ENCODE assay signal across 9 cellular contexts in genomic region chr9:88173378-88173999, GRCh38. TPM values are rescaled to one million over a fixed set of nuclear protein-coding genes. Genes with fewer than 3 reads are reported as not detected.
A peak's percentile ranks its signal among the peaks of the same experiment; 100 is the strongest.
DNase-seq lines count a peak whose midpoint lies in the region; ATAC-seq and TF ChIP-seq lines count a peak whose summit lies in the region.
"Had no signal": no experiment of that assay in that cellular context is flagged by ENCODE, and none has a peak within 500 bp of the region (broad histone marks: within the 10 kb centered on the region; RNA-seq: fewer than 3 reads in every experiment).

No MANE protein-coding gene starts in this region.

- H3K27ac ChIP-seq in sigmoid colon, result no peak overlapping the region

- TF ChIP-seq POLR2A in sigmoid colon (IDR thresholded peaks at IDR 0.05), result no peak

- in situ Hi-C loops in ACHN (cut with HindIII; ENCODE audit: low pct_ligation_motif_present, low pct_unique_long_range_greater_than_20kb, low sequenced_read_pairs) (no loop called here), GM13976 (cut with MboI; ENCODE audit: low sequenced_read_pairs, unreplicated experiment) (no loop called here)

- H3K4me1 ChIP-seq in sigmoid colon, result peaks cover 0 to 2% (median 0%) of the 10 kb centered on the region in 4 donors

- WGBS in sigmoid colon, 2 donors, result 65 to 72% methylated on average over 10 of the region's 10 CpGs

- H3K36me3 ChIP-seq in sigmoid colon, result no peaks in the 10 kb centered on the region

- DNase-seq in ACHN (peak; percentile 85), GM13976 (ENCODE audit: low spot score) (peak; percentile 39), NOMO-1 (lab: John Stamatoyannopoulos, UW; ENCODE audit: unreplicated experiment in 2 of 2) (peak; percentile 28 to 53), fibroblast of the conjunctiva (ENCODE audit: low read depth) (peak; percentile 62), sigmoid colon (no peak), hippocampal formation (lab: John Stamatoyannopoulos, UW) (no peak)
- peak; percentile 53 for DNase-seq in activated CD8-positive, alpha-beta memory T cell treated with anti-CD3 and anti-CD28 coated beads, Interleukin-2, amount 50 U/mL, for 48 hours

- no peak for TF ChIP-seq EP300 in sigmoid colon (IDR thresholded peaks at IDR 0.05)

- no peak overlapping the region for H3K4me3 ChIP-seq in sigmoid colon

- no peak for ATAC-seq in GM18520 (IDR thresholded peaks at IDR 0.05; ENCODE audit: unreplicated experiment)

- intact Hi-C loops in sigmoid colon (cut with DNase I), result no loop called here

- H3K9me3 ChIP-seq in sigmoid colon, result peaks cover 0 to 4% (median 0%) of the 10 kb centered on the region in 4 donors

- TF ChIP-seq CTCF in GM13976 (IDR thresholded peaks at IDR 0.05; ENCODE audit: borderline replicate concordance, control extremely low read depth, extremely low read depth, insufficient read depth, missing control alignments) (peak; percentile 50), sigmoid colon (IDR thresholded peaks at IDR 0.05) (peak in 3 of 4 experiments; percentile 17 to 30 (median 22))

- H3K27me3 ChIP-seq in sigmoid colon, result no peaks in the 10 kb centered on the region

RNA-seq across cellular contexts. Expression of gene SPATA31C2, which starts 35.2 kb away (rescaled TPM):
- total RNA-seq in sigmoid colon, result not detected
- not detected for polyA plus RNA-seq in sigmoid colon
- total RNA-seq: skeletal muscle tissue had no signal

Comparison
In these comparisons a context has a peak if more than half of its experiments do, and no peak if none do; other contexts are left out.
1. DNase-seq: peak in ACHN (single experiment), GM13976 (single experiment), NOMO-1 (2 of 2), activated CD8-positive, alpha-beta memory T cell treated with anti-CD3 and anti-CD28 coated beads, Interleukin-2, amount 50 U/mL, for 48 hours (single experiment) and fibroblast of the conjunctiva (single experiment); none in sigmoid colon (single experiment) and hippocampal formation (0 of 2).